1 cellular context compared by ENCODE assay signal in genomic region chr3:119628816-119629445, GRCh38.
TF ChIP-seq lines count a peak whose summit lies in the region.

No MANE protein-coding gene starts in this region.

TF ChIP-seq in IMR-90, 13 proteins besides CTCF, POLR2A, EP300 and RAD21 (continued from another document):
- TF ChIP-seq USF2 (IDR thresholded peaks at IDR 0.05; ENCODE audit: low read depth, low read length) (no peak), NFE2L2 (IDR thresholded peaks at IDR 0.05; ENCODE audit: low read depth, low read length) (no peak), RFX5 (IDR thresholded peaks at IDR 0.05; ENCODE audit: low read depth, low read length) (no peak), SMC3 (IDR thresholded peaks at IDR 0.05; ENCODE audit: low read depth, low read length) (no peak), MAZ (IDR thresholded peaks at IDR 0.05; ENCODE audit: borderline replicate concordance, low read depth, low read length) (no peak), MXI1 (IDR thresholded peaks at IDR 0.05; ENCODE audit: borderline replicate concordance, low read depth, low read length) (no peak)
